7 cellular contexts compared by ENCODE assay signal in genomic region chr10:70381491-70382421, GRCh38. TPM values are rescaled to one million over a fixed set of nuclear protein-coding genes. Genes with fewer than 3 reads are reported as not detected.
DNase-seq lines count a peak whose midpoint lies in the region; ATAC-seq and TF ChIP-seq lines count a peak whose summit lies in the region.

No MANE protein-coding gene starts in this region.

- intact Hi-C loops in activated CD4-positive, alpha-beta T cell treated with anti-CD3 and anti-CD28 coated beads, Interleukin-2, amount 10 ng/mL, durations not matched to agents 24 days and 14 days (cut with micrococcal nuclease) = loop anchor here (1.0 kb wide), 2 partner anchors 23 to 148 kb away; partner anchors contain the start of genes EIF4EBP2 and PPA1

- no peak overlapping the region for H2BK5ac ChIP-seq in mesendoderm (ENCODE audit: low read length)

- POLR2A ChIA-PET in GM10248 (lab: Yijun Ruan, JAX) = no interaction called here

- peaks cover 2% of the 10 kb centered on the region for H3K27me3 Mint-ChIP-seq in activated CD4-positive, alpha-beta T cell treated with anti-CD3 and anti-CD28 coated beads, Interleukin-2, amount 10 ng/mL, durations not matched to agents 24 days and 14 days

- H3K27ac ChIP-seq in mesendoderm (ENCODE audit: low read depth, low read length) = no peak overlapping the region
- no peak overlapping the region for H3K27ac ChIP-seq in subcutaneous abdominal adipose tissue (ENCODE audit: low read depth, low read length)

- H3K9ac ChIP-seq in endocrine pancreas (ENCODE audit: control insufficient read depth, insufficient read depth, low read length) (peak overlapping the region; percentile 63), mesendoderm (ENCODE audit: low read length) (peak overlapping the region; percentile 91), subcutaneous abdominal adipose tissue (ENCODE audit: low read length in 5 of 5) (peak overlapping the region in 4 of 5 donors; percentile 29 to 84 (median 68))

- H4K5ac ChIP-seq in mesendoderm (ENCODE audit: low read length) = no peak overlapping the region

- H3K4me1 ChIP-seq in endocrine pancreas (ENCODE audit: control insufficient read depth, insufficient read depth, low read length) (no peaks in the 10 kb centered on the region), mesendoderm (ENCODE audit: control insufficient read depth, low read depth, low read length) (peaks cover 5% of the 10 kb centered on the region), subcutaneous abdominal adipose tissue (ENCODE audit: control insufficient read depth in 5 of 5, insufficient read depth in 5 of 5, low read length in 5 of 5) (peaks cover 0 to 23% (median 16%) of the 10 kb centered on the region in 5 donors)

- H3K27me3 ChIP-seq in endocrine pancreas (ENCODE audit: control insufficient read depth, insufficient read depth, low read length) (no peaks in the 10 kb centered on the region), mesendoderm (ENCODE audit: insufficient read depth, low read length, poor library complexity) (peaks cover 1% of the 10 kb centered on the region), subcutaneous abdominal adipose tissue (ENCODE audit: control insufficient read depth in 5 of 5, insufficient read depth in 4 of 5, low read length in 5 of 5) (no peaks in the 10 kb centered on the region)

- peaks cover 5% of the 10 kb centered on the region for H3K9me3 Mint-ChIP-seq in activated CD4-positive, alpha-beta T cell treated with anti-CD3 and anti-CD28 coated beads, Interleukin-2, amount 10 ng/mL, durations not matched to agents 24 days and 14 days

- peaks cover 4% of the 10 kb centered on the region for H3K36me3 Mint-ChIP-seq in activated CD4-positive, alpha-beta T cell treated with anti-CD3 and anti-CD28 coated beads, Interleukin-2, amount 10 ng/mL, durations not matched to agents 24 days and 14 days (ENCODE audit: low read depth)

- H3K79me2 ChIP-seq in mesendoderm (ENCODE audit: control insufficient read depth, insufficient read depth, low read length) = no peaks in the 10 kb centered on the region

- H3K23ac ChIP-seq in mesendoderm (ENCODE audit: low read length) = no peak overlapping the region

- H2AK5ac ChIP-seq in mesendoderm (ENCODE audit: low read length) = no peak overlapping the region

- H3K56ac ChIP-seq in mesendoderm (ENCODE audit: low read length) = peak overlapping the region; percentile 92

- no peak overlapping the region for H3K4me3 ChIP-seq in endocrine pancreas (ENCODE audit: control insufficient read depth, insufficient read depth, low read length)
- H3K4me3 ChIP-seq in mesendoderm (ENCODE audit: low read length) = peak overlapping the region; percentile 78
- H3K4me3 ChIP-seq in subcutaneous abdominal adipose tissue (ENCODE audit: low read depth in 1 of 5, low read length in 5 of 5) = peak overlapping the region; percentile 77 to 95 (median 90)

- no peaks in the 10 kb centered on the region for H3K79me1 ChIP-seq in mesendoderm (ENCODE audit: low read length)

- H2BK15ac ChIP-seq in mesendoderm (replicated peaks; ENCODE audit: low read depth) = no peak overlapping the region

- DNase-seq in GM10248 (ENCODE audit: extremely low spot score) = peak; percentile 68
- DNase-seq in LoVo (ENCODE audit: low spot score) = peak; percentile 31
- peak; percentile 85 for DNase-seq in activated CD4-positive, alpha-beta T cell treated with anti-CD3 and anti-CD28 coated beads, Interleukin-2, amount 10 ng/mL, durations not matched to agents 24 days and 14 days
- DNase-seq in mesendoderm = peak; percentile 46

- peak; percentile 20 for ATAC-seq in GM21825 (IDR thresholded peaks at IDR 0.05; ENCODE audit: unreplicated experiment)

- peak overlapping the region; percentile 91 for H3K4me3 Mint-ChIP-seq in activated CD4-positive, alpha-beta T cell treated with anti-CD3 and anti-CD28 coated beads, Interleukin-2, amount 10 ng/mL, durations not matched to agents 24 days and 14 days

- peak overlapping the region; percentile 11 for H3K18ac ChIP-seq in mesendoderm (ENCODE audit: low read length)

- peak overlapping the region; percentile 74 for H3K4ac ChIP-seq in mesendoderm (ENCODE audit: low read depth, low read length)

- H3K27ac Mint-ChIP-seq in activated CD4-positive, alpha-beta T cell treated with anti-CD3 and anti-CD28 coated beads, Interleukin-2, amount 10 ng/mL, durations not matched to agents 24 days and 14 days = peak overlapping the region; percentile 79

- TF ChIP-seq CTCF in GM10248 (IDR thresholded peaks at IDR 0.05; ENCODE audit: control extremely low read depth, extremely low read depth, low read depth, missing control alignments) = peak; percentile 1

- H3K4me1 Mint-ChIP-seq in activated CD4-positive, alpha-beta T cell treated with anti-CD3 and anti-CD28 coated beads, Interleukin-2, amount 10 ng/mL, durations not matched to agents 24 days and 14 days = peaks cover 11% of the 10 kb centered on the region

- H3K4me2 ChIP-seq in mesendoderm (ENCODE audit: low read length) = peak overlapping the region; percentile 45

- no peak overlapping the region for H4K8ac ChIP-seq in mesendoderm (ENCODE audit: low read depth, low read length)

- H3K36me3 ChIP-seq in endocrine pancreas (ENCODE audit: control insufficient read depth, insufficient read depth, low read length) (no peaks in the 10 kb centered on the region), mesendoderm (ENCODE audit: control insufficient read depth, insufficient read depth, low read length) (no peaks in the 10 kb centered on the region), subcutaneous abdominal adipose tissue (ENCODE audit: control insufficient read depth in 5 of 5, insufficient read depth in 5 of 5, low read length in 5 of 5) (no peaks in the 10 kb centered on the region)

- H2BK120ac ChIP-seq in mesendoderm (ENCODE audit: low read depth, low read length) = no peak overlapping the region

- CTCF ChIA-PET in GM10248 (lab: Yijun Ruan, JAX) = interaction anchor here (1.0 to 10.8 kb wide), 5 partner anchors 18 to 160 kb away, joined by 3 to 114 read pairs (median 7); no protein-coding TSS in a partner anchor

- H3K9me3 ChIP-seq in endocrine pancreas (ENCODE audit: control insufficient read depth, low read length) = no peaks in the 10 kb centered on the region
- H3K9me3 ChIP-seq in subcutaneous abdominal adipose tissue (ENCODE audit: control insufficient read depth in 5 of 5, low read length in 5 of 5) = peaks cover 0 to 7% (median 0%) of the 10 kb centered on the region in 5 donors

- whole genome bisulfite sequencing in mesendoderm (ENCODE audit: extremely low coverage, insufficient coverage, low lambda C conversion rate) = no CpG with 5 or more reads among the region's 61 CpGs

RNA-seq across cellular contexts. Expression of gene LRRC20, which starts 0.7 kb away (rescaled TPM):
- 17.2 and 18.7 TPM in 2 replicates for total RNA-seq in activated CD4-positive, alpha-beta T cell treated with anti-CD3 and anti-CD28 coated beads, Interleukin-2, amount 10 ng/mL, durations not matched to agents 24 days and 14 days
- 7.1 TPM for polyA plus RNA-seq in mesendoderm (2013, experiment 1 of 2)
- polyA plus RNA-seq in mesendoderm (2013, experiment 2 of 2) = 7.8 TPM

RNA-seq across cellular contexts. Expression of gene EIF4EBP2, which starts 22.2 kb away (rescaled TPM):
- 37.6 and 38.3 TPM in 2 replicates for total RNA-seq in activated CD4-positive, alpha-beta T cell treated with anti-CD3 and anti-CD28 coated beads, Interleukin-2, amount 10 ng/mL, durations not matched to agents 24 days and 14 days
- 106 TPM for polyA plus RNA-seq in mesendoderm (2013, experiment 1 of 2)
- polyA plus RNA-seq in mesendoderm (2013, experiment 2 of 2) = 104 TPM

RNA-seq across cellular contexts. Expression of gene NODAL, which starts 59.7 kb away (rescaled TPM):
- not detected in 2 replicates for total RNA-seq in activated CD4-positive, alpha-beta T cell treated with anti-CD3 and anti-CD28 coated beads, Interleukin-2, amount 10 ng/mL, durations not matched to agents 24 days and 14 days
- 318 TPM for polyA plus RNA-seq in mesendoderm (2013, experiment 1 of 2)
- polyA plus RNA-seq in mesendoderm (2013, experiment 2 of 2) = 312 TPM

Comparison
In these comparisons a context has a peak if more than half of its experiments do, and no peak if none do; other contexts are left out.
1. DNase-seq: peak in every context shown above with its lines; median percentile 85 in activated CD4-positive, alpha-beta T cell treated with anti-CD3 and anti-CD28 coated beads, Interleukin-2, amount 10 ng/mL, durations not matched to agents 24 days and 14 days; 68 in GM10248; 46 in mesendoderm; 31 in LoVo.